In the genomic region with DNA sequence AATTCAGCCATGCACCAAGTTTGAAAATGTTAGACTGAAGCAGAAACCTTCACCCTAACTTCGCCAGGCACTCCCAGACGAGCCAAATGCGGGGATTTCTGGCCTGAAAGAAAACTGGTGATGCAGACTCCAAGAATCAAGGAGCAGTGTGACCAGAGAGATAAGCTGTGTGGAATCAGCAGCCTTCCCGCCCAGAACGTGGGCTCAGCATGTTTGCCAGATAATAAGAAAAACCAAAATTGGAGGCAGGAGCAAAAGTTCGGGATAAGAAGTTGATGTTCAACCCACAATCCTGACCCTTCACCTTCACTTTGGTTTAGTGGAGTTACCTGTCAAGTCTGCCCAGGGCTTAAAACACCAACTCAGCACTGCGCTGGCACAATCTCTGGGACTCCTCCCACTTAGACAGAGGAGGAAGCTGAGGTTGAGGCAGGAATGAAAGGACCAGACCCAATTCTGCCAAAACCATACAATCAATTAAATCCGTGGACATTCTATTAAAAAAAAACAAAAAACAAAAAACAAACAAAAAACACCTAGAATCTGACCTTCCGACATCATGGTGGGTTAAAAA, we compare ENCODE assay signal across 18 cellular contexts. TPM values are rescaled to one million over a fixed set of nuclear protein-coding genes. Genes with fewer than 3 reads are reported as not detected.
DNase-seq lines count a peak whose midpoint lies in the region; ATAC-seq and TF ChIP-seq lines count a peak whose summit lies in the region.
"Had no signal": no experiment of that assay in that cellular context is flagged by ENCODE, and none has a peak within 500 bp of the region (broad histone marks: within the 10 kb centered on the region; RNA-seq: fewer than 3 reads in every experiment).

No MANE protein-coding gene starts in this region.

- peak overlapping the region; percentile 30 for H3K4me2 ChIP-seq in smooth muscle cell

- CTCF ChIA-PET in MCF 10A (lab: Yijun Ruan, JAX), result interaction anchor here (0.8 to 2.7 kb wide), 2 partner anchors 48 to 51 kb away, joined by 4 to 13 read pairs; no protein-coding TSS in a partner anchor
- CTCF ChIA-PET in activated CD4-positive, alpha-beta memory T cell treated with anti-CD3 and anti-CD28 coated beads, Interleukin-2, amount 10 ng/mL, durations not matched to agents 7 days and 5 days (lab: Charles Lee), result interaction anchor here (0.6 to 2.2 kb wide), 2 partner anchors 51 to 59 kb away, joined by 4 to 8 read pairs; no protein-coding TSS in a partner anchor

- DNase-seq in GM06990 (ENCODE audit: extremely low read depth, insufficient read length), result no peak
- DNase-seq in activated T-helper 1 cell treated with anti-CD3 and anti-CD28 coated beads, Interleukin-12 subunit alpha, Interleukin-12 subunit beta, Interleukin-2, Interleukin-4 antibody, amounts not matched to agents 30 ng/mL and 10 ng/mL and 1 ng/mL, durations not matched to agents 14 hours and 24 hours and 36 hours (ENCODE audit: low spot score), result no peak
- no peak for DNase-seq in lower lobe of right lung
- no peak for DNase-seq in smooth muscle cell (lab: John Stamatoyannopoulos, UW; ENCODE audit: unreplicated experiment)
- no peak for DNase-seq in MCF 10A (ENCODE audit: unreplicated experiment)
- DNase-seq in AML-193 (lab: John Stamatoyannopoulos, UW), result no peak
- DNase-seq in activated CD4-positive, alpha-beta memory T cell treated with anti-CD3 and anti-CD28 coated beads, Interleukin-2, amount 10 ng/mL, durations not matched to agents 7 days and 5 days, result no peak
- DNase-seq in NCI-H69 (lab: John Stamatoyannopoulos, UW), result no peak
- DNase-seq: activated CD4-positive, CD25-positive, alpha-beta regulatory T cell; activated naive CD4-positive, alpha-beta T cell treated with Interleukin-2 at 50 U/mL for 16 hours; BE2C; GM23248; head of caudate nucleus; NCI-H2081; NCI-H526 treated with DMSO at 0.1 percent for 48 hours; RPMI8226; substantia nigra had no signal

- no peaks in the 10 kb centered on the region for H3K27me3 ChIP-seq in GM06990 (replicated peaks; ENCODE audit: control insufficient read depth, insufficient read depth, low read length)
- no peaks in the 10 kb centered on the region for H3K27me3 ChIP-seq in lower lobe of right lung (ENCODE audit: low read depth)
- H3K27me3 ChIP-seq in smooth muscle cell (ENCODE audit: low read depth), result no peaks in the 10 kb centered on the region
- H3K27me3 ChIP-seq: BE2C had no signal

- peaks cover 24% of the 10 kb centered on the region for H3K27me3 Mint-ChIP-seq in activated T-helper 1 cell treated with anti-CD3 and anti-CD28 coated beads, Interleukin-12 subunit alpha, Interleukin-12 subunit beta, Interleukin-2, Interleukin-4 antibody, amounts not matched to agents 30 ng/mL and 10 ng/mL and 1 ng/mL, durations not matched to agents 14 hours and 24 hours and 36 hours (ENCODE audit: insufficient read depth)
- no peaks in the 10 kb centered on the region for H3K27me3 Mint-ChIP-seq in MCF 10A (ENCODE audit: insufficient read depth, unreplicated experiment)
- peaks cover 33% of the 10 kb centered on the region for H3K27me3 Mint-ChIP-seq in activated CD4-positive, alpha-beta memory T cell treated with anti-CD3 and anti-CD28 coated beads, Interleukin-2, amount 10 ng/mL, durations not matched to agents 7 days and 5 days

- no peaks in the 10 kb centered on the region for H3K9me3 Mint-ChIP-seq in activated T-helper 1 cell treated with anti-CD3 and anti-CD28 coated beads, Interleukin-12 subunit alpha, Interleukin-12 subunit beta, Interleukin-2, Interleukin-4 antibody, amounts not matched to agents 30 ng/mL and 10 ng/mL and 1 ng/mL, durations not matched to agents 14 hours and 24 hours and 36 hours
- no peaks in the 10 kb centered on the region for H3K9me3 Mint-ChIP-seq in MCF 10A (ENCODE audit: unreplicated experiment)
- H3K9me3 Mint-ChIP-seq in activated CD4-positive, alpha-beta memory T cell treated with anti-CD3 and anti-CD28 coated beads, Interleukin-2, amount 10 ng/mL, durations not matched to agents 7 days and 5 days, result no peaks in the 10 kb centered on the region

- POLR2A ChIA-PET in MCF 10A (lab: Yijun Ruan, JAX), result interaction anchor here (0.5 to 7.0 kb wide), 9 partner anchors 10 to 229 kb away, joined by 3 to 58 read pairs (median 5); partner anchors contain the start of gene RILP
- POLR2A ChIA-PET in activated CD4-positive, alpha-beta memory T cell treated with anti-CD3 and anti-CD28 coated beads, Interleukin-2, amount 10 ng/mL, durations not matched to agents 7 days and 5 days (lab: Charles Lee), result no interaction called here

- no peak overlapping the region for H3K9ac ChIP-seq in smooth muscle cell (ENCODE audit: low read depth)
- H3K9ac ChIP-seq: GM23248 had no signal

- no peaks in the 10 kb centered on the region for H4K20me1 ChIP-seq in smooth muscle cell (ENCODE audit: low read depth)

- H3K36me3 Mint-ChIP-seq in activated T-helper 1 cell treated with anti-CD3 and anti-CD28 coated beads, Interleukin-12 subunit alpha, Interleukin-12 subunit beta, Interleukin-2, Interleukin-4 antibody, amounts not matched to agents 30 ng/mL and 10 ng/mL and 1 ng/mL, durations not matched to agents 14 hours and 24 hours and 36 hours (ENCODE audit: low read depth), result no peaks in the 10 kb centered on the region
- peaks cover 24% of the 10 kb centered on the region for H3K36me3 Mint-ChIP-seq in MCF 10A (ENCODE audit: insufficient read depth, unreplicated experiment)
- H3K36me3 Mint-ChIP-seq in activated CD4-positive, alpha-beta memory T cell treated with anti-CD3 and anti-CD28 coated beads, Interleukin-2, amount 10 ng/mL, durations not matched to agents 7 days and 5 days (ENCODE audit: low read depth), result no peaks in the 10 kb centered on the region

- H2AFZ ChIP-seq in smooth muscle cell (ENCODE audit: low read depth), result no peak overlapping the region
- H2AFZ ChIP-seq: GM23248 had no signal

- H3K4me3 ChIP-seq in GM06990 (replicated peaks; ENCODE audit: low read depth, low read length) (peak overlapping the region; percentile 2; the same call in 1 of the 2 replicates), lower lobe of right lung (peak overlapping the region; percentile 94), smooth muscle cell (no peak overlapping the region)
- H3K4me3 ChIP-seq: GM23248 had no signal

- no peaks in the 10 kb centered on the region for H3F3A ChIP-seq in smooth muscle cell (ENCODE audit: low read depth)

- ATAC-seq in lower lobe of right lung, result no peak
- ATAC-seq: esophagus mucosa had no signal

- H3K4me1 ChIP-seq in lower lobe of right lung, result peaks cover 45% of the 10 kb centered on the region
- H3K4me1 ChIP-seq in smooth muscle cell (ENCODE audit: low read depth), result peaks cover 25% of the 10 kb centered on the region
- H3K4me1 ChIP-seq: BE2C had no signal

- peaks cover 16% of the 10 kb centered on the region for H3K4me1 Mint-ChIP-seq in activated T-helper 1 cell treated with anti-CD3 and anti-CD28 coated beads, Interleukin-12 subunit alpha, Interleukin-12 subunit beta, Interleukin-2, Interleukin-4 antibody, amounts not matched to agents 30 ng/mL and 10 ng/mL and 1 ng/mL, durations not matched to agents 14 hours and 24 hours and 36 hours (ENCODE audit: low read depth)
- peaks cover 18% of the 10 kb centered on the region for H3K4me1 Mint-ChIP-seq in MCF 10A (ENCODE audit: insufficient read depth, unreplicated experiment)
- peaks cover 17% of the 10 kb centered on the region for H3K4me1 Mint-ChIP-seq in activated CD4-positive, alpha-beta memory T cell treated with anti-CD3 and anti-CD28 coated beads, Interleukin-2, amount 10 ng/mL, durations not matched to agents 7 days and 5 days

- no peaks in the 10 kb centered on the region for H3K79me2 ChIP-seq in smooth muscle cell (ENCODE audit: low read depth)

- no peak overlapping the region for H3K4me3 Mint-ChIP-seq in activated T-helper 1 cell treated with anti-CD3 and anti-CD28 coated beads, Interleukin-12 subunit alpha, Interleukin-12 subunit beta, Interleukin-2, Interleukin-4 antibody, amounts not matched to agents 30 ng/mL and 10 ng/mL and 1 ng/mL, durations not matched to agents 14 hours and 24 hours and 36 hours
- no peak overlapping the region for H3K4me3 Mint-ChIP-seq in MCF 10A (ENCODE audit: unreplicated experiment)
- no peak overlapping the region for H3K4me3 Mint-ChIP-seq in activated CD4-positive, alpha-beta memory T cell treated with anti-CD3 and anti-CD28 coated beads, Interleukin-2, amount 10 ng/mL, durations not matched to agents 7 days and 5 days

- H3K36me3 ChIP-seq in GM06990 (ENCODE audit: control insufficient read depth, insufficient read depth, low read length), result peaks cover 8% of the 10 kb centered on the region
- peaks cover 25% of the 10 kb centered on the region for H3K36me3 ChIP-seq in lower lobe of right lung
- H3K36me3 ChIP-seq in smooth muscle cell (ENCODE audit: low read depth), result no peaks in the 10 kb centered on the region
- H3K36me3 ChIP-seq: BE2C had no signal

- WGBS in smooth muscle cell (ENCODE audit: low lambda C conversion rate), result 50% methylated on average over 9 of the region's 9 CpGs

- H3K9me3 ChIP-seq in lower lobe of right lung (no peaks in the 10 kb centered on the region), smooth muscle cell (replicated peaks; ENCODE audit: low read depth) (no peaks in the 10 kb centered on the region)
- H3K9me3 ChIP-seq: BE2C had no signal

- peak overlapping the region; percentile 89 for H3K27ac ChIP-seq in lower lobe of right lung
- peak overlapping the region; percentile 46 for H3K27ac ChIP-seq in smooth muscle cell (ENCODE audit: low read depth)
- H3K27ac ChIP-seq: GM23248 had no signal

- intact Hi-C loops in activated T-helper 1 cell treated with anti-CD3 and anti-CD28 coated beads, Interleukin-12 subunit alpha, Interleukin-12 subunit beta, Interleukin-2, Interleukin-4 antibody, amounts not matched to agents 30 ng/mL and 10 ng/mL and 1 ng/mL, durations not matched to agents 14 hours and 24 hours and 36 hours (cut with micrococcal nuclease), result loop anchor here (5.0 kb wide), 1 partner anchor 258 kb away; no protein-coding TSS in a partner anchor
- intact Hi-C loops in lower lobe of right lung (cut with DNase I) (loop anchor here (5.0 kb wide), 1 partner anchor 48 kb away; no protein-coding TSS in a partner anchor), MCF 10A (cut with micrococcal nuclease) (loop anchor here (5.0 kb wide), 1 partner anchor 33 kb away; no protein-coding TSS in a partner anchor)

- BruUV-seq in MCF 10A (replicated peaks; lab: Mats Ljungman, UMichigan), result no TSS peak

- H3K27ac Mint-ChIP-seq in activated T-helper 1 cell treated with anti-CD3 and anti-CD28 coated beads, Interleukin-12 subunit alpha, Interleukin-12 subunit beta, Interleukin-2, Interleukin-4 antibody, amounts not matched to agents 30 ng/mL and 10 ng/mL and 1 ng/mL, durations not matched to agents 14 hours and 24 hours and 36 hours, result peak overlapping the region; percentile 16
- H3K27ac Mint-ChIP-seq in MCF 10A (ENCODE audit: low read depth, unreplicated experiment), result no peak overlapping the region
- no peak overlapping the region for H3K27ac Mint-ChIP-seq in activated CD4-positive, alpha-beta memory T cell treated with anti-CD3 and anti-CD28 coated beads, Interleukin-2, amount 10 ng/mL, durations not matched to agents 7 days and 5 days

- no peak for TF ChIP-seq CTCF in GM06990 (IDR thresholded peaks at IDR 0.05; ENCODE audit: insufficient read depth, low read length, poor library complexity, severe bottlenecking)
- TF ChIP-seq CTCF in lower lobe of right lung (IDR thresholded peaks at IDR 0.05), result no peak
- TF ChIP-seq CTCF in smooth muscle cell (IDR thresholded peaks at IDR 0.05; ENCODE audit: borderline replicate concordance, insufficient read depth, poor library complexity, severe bottlenecking), result no peak
- no peak for TF ChIP-seq CTCF in MCF 10A (IDR thresholded peaks at IDR 0.05; ENCODE audit: unreplicated experiment)

RNA-seq across cellular contexts. Expression of gene SLC43A2, which starts 3.0 kb away (rescaled TPM):
- total RNA-seq in activated T-helper 1 cell treated with anti-CD3 and anti-CD28 coated beads, Interleukin-12 subunit alpha, Interleukin-12 subunit beta, Interleukin-2, Interleukin-4 antibody, amounts not matched to agents 30 ng/mL and 10 ng/mL and 1 ng/mL, durations not matched to agents 14 hours and 24 hours and 36 hours, result 1.7 and 2.5 TPM in 2 replicates
- total RNA-seq in lower lobe of right lung (44.6 TPM), smooth muscle cell (3.8 and 4.4 TPM in 2 replicates), MCF 10A (2022) (3.1 and 5.6 TPM in 2 replicates)
- 5.3 and 7.1 TPM in 2 replicates for polyA plus RNA-seq in smooth muscle cell
- total RNA-seq in activated CD4-positive, alpha-beta memory T cell treated with anti-CD3 and anti-CD28 coated beads, Interleukin-2, amount 10 ng/mL, durations not matched to agents 7 days and 5 days, result under 1 TPM; 0.73 to 0.85 TPM

RNA-seq across cellular contexts. Expression of gene SCARF1, which starts 19.9 kb away (rescaled TPM):
- 7.3 and 9.3 TPM in 2 replicates for total RNA-seq in activated T-helper 1 cell treated with anti-CD3 and anti-CD28 coated beads, Interleukin-12 subunit alpha, Interleukin-12 subunit beta, Interleukin-2, Interleukin-4 antibody, amounts not matched to agents 30 ng/mL and 10 ng/mL and 1 ng/mL, durations not matched to agents 14 hours and 24 hours and 36 hours
- total RNA-seq in lower lobe of right lung (37.4 TPM), smooth muscle cell (0.45 and 0.63 TPM in 2 replicates), MCF 10A (2022) (0.40 and 0.47 TPM in 2 replicates)
- 0.11 and 0.65 TPM in 2 replicates for polyA plus RNA-seq in smooth muscle cell
- total RNA-seq in activated CD4-positive, alpha-beta memory T cell treated with anti-CD3 and anti-CD28 coated beads, Interleukin-2, amount 10 ng/mL, durations not matched to agents 7 days and 5 days, result 1 to 10 TPM; 2.8 to 3.2 TPM
- total RNA-seq: GM23248 had no signal

RNA-seq across cellular contexts. Expression of gene RILP, which starts 24.1 kb away (rescaled TPM):
- total RNA-seq in activated T-helper 1 cell treated with anti-CD3 and anti-CD28 coated beads, Interleukin-12 subunit alpha, Interleukin-12 subunit beta, Interleukin-2, Interleukin-4 antibody, amounts not matched to agents 30 ng/mL and 10 ng/mL and 1 ng/mL, durations not matched to agents 14 hours and 24 hours and 36 hours, result 6.8 and 7.4 TPM in 2 replicates
- total RNA-seq in lower lobe of right lung (41.5 TPM), smooth muscle cell (5.1 and 8.4 TPM in 2 replicates), MCF 10A (2022) (1.6 and 2.6 TPM in 2 replicates)
- polyA plus RNA-seq in smooth muscle cell, result 7.4 and 7.7 TPM in 2 replicates
- total RNA-seq in activated CD4-positive, alpha-beta memory T cell treated with anti-CD3 and anti-CD28 coated beads, Interleukin-2, amount 10 ng/mL, durations not matched to agents 7 days and 5 days, result 1 to 10 TPM; 7.5 to 8.7 TPM

RNA-seq across cellular contexts. Expression of gene PRPF8, which starts 59.1 kb away (rescaled TPM):
- 405 and 410 TPM in 2 replicates for total RNA-seq in activated T-helper 1 cell treated with anti-CD3 and anti-CD28 coated beads, Interleukin-12 subunit alpha, Interleukin-12 subunit beta, Interleukin-2, Interleukin-4 antibody, amounts not matched to agents 30 ng/mL and 10 ng/mL and 1 ng/mL, durations not matched to agents 14 hours and 24 hours and 36 hours
- total RNA-seq in lower lobe of right lung, result 280 TPM
- 99.7 and 111 TPM in 2 replicates for total RNA-seq in smooth muscle cell
- polyA plus RNA-seq in smooth muscle cell, result 129 and 135 TPM in 2 replicates
- total RNA-seq in MCF 10A (2022), result 239 and 261 TPM in 2 replicates
- 100 to 1,000 TPM; 264 to 267 TPM for total RNA-seq in activated CD4-positive, alpha-beta memory T cell treated with anti-CD3 and anti-CD28 coated beads, Interleukin-2, amount 10 ng/mL, durations not matched to agents 7 days and 5 days
